In genomic region chr10:16816830-16817124, GRCh38 we compare ENCODE assay signal across 8 cellular contexts. TPM values are rescaled to one million over a fixed set of nuclear protein-coding genes. Genes with fewer than 3 reads are reported as not detected.
A peak's percentile ranks its signal among the peaks of the same experiment; 100 is the strongest.
DNase-seq lines count a peak whose midpoint lies in the region; ATAC-seq, FAIRE-seq and TF ChIP-seq lines count a peak whose summit lies in the region.

No MANE protein-coding gene starts in this region.

- peaks cover 3% of the 10 kb centered on the region for H3K9me3 Mint-ChIP-seq in activated T-cell treated with anti-CD3 and anti-CD28 coated beads, Interleukin-2, amount 50 U/mL, for 24 hours

- H3K9me3 ChIP-seq in GM12878 (replicated peaks; ENCODE audit: control insufficient read depth, insufficient read depth, low read length) (no peaks in the 10 kb centered on the region; the same call in 2 of the 3 replicates), liver (ENCODE audit: control insufficient read depth in 4 of 4, low read length in 3 of 4) (peaks cover 0 to 4% (median 0%) of the 10 kb centered on the region in 4 donors), tibial artery (no peaks in the 10 kb centered on the region)

- RAD21 ChIA-PET in GM12878 (lab: Charles Lee; ENCODE audit: unreplicated experiment), result interaction anchor here (1.0 to 1.5 kb wide), 6 partner anchors 8 to 956 kb away, joined by 3 to 6 read pairs (median 5); partner anchors contain the start of gene TRDMT1

- no peak for TF ChIP-seq EP300 in GM12878 (IDR thresholded peaks at IDR 0.05; ENCODE audit: borderline replicate concordance in 1 of 2, control insufficient read depth in 1 of 2, low read depth in 2 of 2, low read length in 2 of 2)

- 25% methylated on average over 12 of the region's 12 CpGs for WGBS in GM12878 (ENCODE audit: insufficient coverage, insufficient replicate concordance, low lambda C conversion rate, missing lambda C conversion rate)
- 10% methylated on average over 12 of the region's 12 CpGs for WGBS in liver

- no peaks in the 10 kb centered on the region; the same call in 1 of the 2 replicates for H4K20me1 ChIP-seq in GM12878 (ENCODE audit: control insufficient read depth, insufficient read depth)

- POLR2A ChIA-PET in GM12878 (lab: Charles Lee), result interaction anchor here (1.0 to 1.4 kb wide), 3 partner anchors 9 to 413 kb away, joined by 3 to 4 read pairs (median 3); no protein-coding TSS in a partner anchor

- no peak for TF ChIP-seq RAD21 in GM12878 (IDR thresholded peaks at IDR 0.05; ENCODE audit: insufficient read depth, low read depth, low read length)
- no peak for TF ChIP-seq RAD21 in liver (IDR thresholded peaks at IDR 0.05)

- no peak for TF ChIP-seq CTCF in GM12878 (IDR thresholded peaks at IDR 0.05 in 2 of 3, conservative IDR thresholded peaks at IDR 0.05 in 1 of 3; ENCODE audit: control insufficient read depth in 2 of 3, extremely low read depth in 1 of 3, insufficient read depth in 1 of 3, low read depth in 3 of 3, low read length in 3 of 3)
- no peak for TF ChIP-seq CTCF in liver (IDR thresholded peaks at IDR 0.05; ENCODE audit: low read depth, low read length, missing input control)
- no peak for TF ChIP-seq CTCF in tibial artery (IDR thresholded peaks at IDR 0.05)

- H3K27ac ChIP-seq in GM12878 (ENCODE audit: control insufficient read depth, insufficient read depth) (peak overlapping the region; percentile 59), liver (ENCODE audit: low read depth in 1 of 2, low read length in 2 of 2) (peak overlapping the region; percentile 48 to 73), tibial artery (peak overlapping the region; percentile 67 to 85)

- FAIRE-seq in GM12878 (lab: Jason Lieb, UNC), result no peak

- SMC1A ChIA-PET in GM12878 (lab: Charles Lee; ENCODE audit: uncharacterized antibody, unreplicated experiment), result interaction anchor here (0.8 to 2.8 kb wide), 5 partner anchors 8 to 230 kb away, joined by 3 to 11 read pairs (median 3); no protein-coding TSS in a partner anchor

- no peak for TF ChIP-seq POLR2A in GM12878 (IDR thresholded peaks at IDR 0.05; ENCODE audit: low read depth, low read length)

- H3K36me3 ChIP-seq in GM12878 (ENCODE audit: control insufficient read depth in 2 of 2, insufficient read depth in 2 of 2, low read length in 1 of 2), result no peaks in the 10 kb centered on the region
- no peaks in the 10 kb centered on the region for H3K36me3 ChIP-seq in liver (ENCODE audit: control insufficient read depth in 4 of 4, insufficient read depth in 3 of 4, low read depth in 1 of 4, low read length in 3 of 4)
- H3K36me3 ChIP-seq in tibial artery, result no peaks in the 10 kb centered on the region

- no peaks in the 10 kb centered on the region for H3K27me3 Mint-ChIP-seq in activated T-cell treated with anti-CD3 and anti-CD28 coated beads, Interleukin-2, amount 50 U/mL, for 24 hours

- in situ Hi-C loops in GM12878 (cut with MboI), result loop anchor here (25.0 kb wide), 1 partner anchor 1846 kb away; the partner anchor contains the start of genes ARL5B and NSUN6

- no peaks in the 10 kb centered on the region; a peak in 1 of 4 replicates for H3K27me3 ChIP-seq in GM12878 (replicated peaks in 1 of 2; ENCODE audit: control insufficient read depth in 2 of 2, insufficient read depth in 2 of 2, low read length in 1 of 2)
- H3K27me3 ChIP-seq in liver (ENCODE audit: control insufficient read depth in 4 of 4, insufficient read depth in 4 of 4, low read length in 3 of 4), result no peaks in the 10 kb centered on the region
- H3K27me3 ChIP-seq in tibial artery, result no peaks in the 10 kb centered on the region

- H3K4me2 ChIP-seq in GM12878 (ENCODE audit: control insufficient read depth, insufficient read depth), result peak overlapping the region; percentile 81

- H3K4me1 ChIP-seq in GM12878 (ENCODE audit: control insufficient read depth, insufficient read depth, low read length) (no peaks in the 10 kb centered on the region), liver (ENCODE audit: control insufficient read depth in 4 of 4, insufficient read depth in 4 of 4, low read length in 3 of 4) (peaks cover 2 to 15% (median 7%) of the 10 kb centered on the region in 4 donors), tibial artery (peaks cover 4 to 52% (median 26%) of the 10 kb centered on the region in 4 donors)

- intact Hi-C loops in GM12878 (cut with micrococcal nuclease; ENCODE audit: unreplicated experiment) (loop anchor here (5.0 kb wide), 2 partner anchors 379 to 416 kb away; partner anchors contain the start of gene PTER), tibial artery (cut with DNase I; ENCODE audit: low total_unique reads) (no loop called here)

- peak overlapping the region; percentile 81 for H3K9ac ChIP-seq in GM12878 (ENCODE audit: control insufficient read depth, insufficient read depth, low read length)
- peak overlapping the region; percentile 54 to 73 for H3K9ac ChIP-seq in liver (ENCODE audit: low read depth in 1 of 2, low read length in 2 of 2)

- CTCF ChIA-PET in GM12878 (lab: Yijun Ruan, JAX), result interaction anchor here (1.1 to 1.5 kb wide), 4 partner anchors 9 to 269 kb away, joined by 3 to 12 read pairs (median 4); no protein-coding TSS in a partner anchor

- DNase-seq in activated T-cell treated with anti-CD3 and anti-CD28 coated beads, Interleukin-2, amount 50 U/mL, for 24 hours, result no peak
- DNase-seq in activated T-cell treated with anti-CD3 and anti-CD28 coated beads for 4 hours (no peak), GM12878 (ENCODE audit: low read depth, low spot score) (no peak), tibial artery (no peak), GOT3 (lab: John Stamatoyannopoulos, UW) (no peak), NCI-H2227 treated with DMSO at 0.1 percent for 48 hours (lab: John Stamatoyannopoulos, UW) (no peak)

- no peak for ATAC-seq in GM12878
- ATAC-seq in GM19463 (IDR thresholded peaks at IDR 0.05; ENCODE audit: unreplicated experiment), result no peak

- peak overlapping the region; percentile 95 for H3K27ac Mint-ChIP-seq in activated T-cell treated with anti-CD3 and anti-CD28 coated beads, Interleukin-2, amount 50 U/mL, for 24 hours

- peak overlapping the region; percentile 81 for H2AFZ ChIP-seq in GM12878 (ENCODE audit: control insufficient read depth, low read depth, low read length)

- H3K4me3 ChIP-seq in GM12878 (peak overlapping the region; percentile 85), liver (ENCODE audit: low read depth in 1 of 3, low read length in 3 of 3) (peak overlapping the region; percentile 79 to 91 (median 88)), tibial artery (peak overlapping the region; percentile 78 to 97)

- peaks cover 31% of the 10 kb centered on the region for H3K4me1 Mint-ChIP-seq in activated T-cell treated with anti-CD3 and anti-CD28 coated beads, Interleukin-2, amount 50 U/mL, for 24 hours (ENCODE audit: low read depth)

- H3K4me3 Mint-ChIP-seq in activated T-cell treated with anti-CD3 and anti-CD28 coated beads, Interleukin-2, amount 50 U/mL, for 24 hours, result peak overlapping the region; percentile 95

- no TSS peak for BruUV-seq in GM12878 (replicated peaks; lab: Mats Ljungman, UMichigan)

- H3K79me2 ChIP-seq in GM12878 (ENCODE audit: control insufficient read depth, insufficient read depth, low read length), result peaks cover 19% of the 10 kb centered on the region

- peaks cover 34% of the 10 kb centered on the region for H3K36me3 Mint-ChIP-seq in activated T-cell treated with anti-CD3 and anti-CD28 coated beads, Interleukin-2, amount 50 U/mL, for 24 hours (ENCODE audit: low read depth)

TF ChIP-seq in GM12878, 131 proteins besides CTCF, POLR2A, EP300 and RAD21 (continues in another document):
- TF ChIP-seq ETV6 (conservative IDR thresholded peaks at IDR 0.05 in 1 of 2, IDR thresholded peaks at IDR 0.05 in 1 of 2; ENCODE audit: borderline replicate concordance in 1 of 2, low read depth in 1 of 2) (no peak), KLF5 (IDR thresholded peaks at IDR 0.05; ENCODE audit: partially characterized antibody) (no peak), DPF2 (IDR thresholded peaks at IDR 0.05) (no peak; the same call in 1 of the 2 replicates)

TF ChIP-seq in liver, 16 proteins besides CTCF, POLR2A, EP300 and RAD21:
- TF ChIP-seq FOXA2 (IDR thresholded peaks at IDR 0.05), result no peak

RNA-seq across cellular contexts. Expression of gene RSU1, which starts 0.4 kb away (rescaled TPM):
- total RNA-seq in GM12878 (2013; cell fraction: nucleolus; rRNA removed), result 18.1 and 22.4 TPM in 2 replicates
- total RNA-seq in GM12878 (2014; rRNA removed) (49.2 and 58.1 TPM in 2 replicates), GM12878 (2014; rRNA removed; fragmentation: Illumina TruSeq; extraction: Trizol) (56.1 and 62.5 TPM in 2 replicates), GM12878 (2021) (51.4 and 54.2 TPM in 2 replicates), liver (10 to 100 TPM; 19.2 to 38.2 TPM)
- 11.1 TPM for polyA plus RNA-seq in GM12878 (2011; ENCODE audit: low read depth)
- polyA plus RNA-seq in GM12878 (2011; rRNA removed) (79.5 and 81.9 TPM in 2 replicates), GM12878 (2014; fragmentation: Illumina TruSeq; extraction: Trizol) (117 and 139 TPM in 2 replicates), GM12878 (2014; fragmentation: Nextera tagmentation; extraction: Ambion mirVana) (100 to 1,000 TPM in 1 of 2 experiments, 10 to 100 TPM in 1; 80.7 to 139 TPM), GM12878 (2014; rRNA removed) (67.6 and 78.1 TPM in 2 replicates), GM12878 (2016; fragmentation: Nextera tagmentation; extraction: Ambion mirVana) (100 to 1,000 TPM; 105 to 108 TPM), liver (10 to 100 TPM; 21.4 to 34.6 TPM)
- polyA plus RNA-seq in GM12878 (2011; cell fraction: cytosol; rRNA removed), result 78.0 and 82.3 TPM in 2 replicates
- polyA plus RNA-seq in GM12878 (2011; cell fraction: nucleus; rRNA removed), result 26.6 and 31.5 TPM in 2 replicates
- polyA plus RNA-seq in GM12878 (2012), result 19.5 and 22.2 TPM in 2 replicates
- 42.9 and 53.7 TPM in 2 replicates for polyA minus RNA-seq in GM12878 (2011; rRNA and poly(A)+ RNA removed)
- 14.8 and 25.7 TPM in 2 replicates for polyA minus RNA-seq in GM12878 (2011; cell fraction: cytosol; rRNA and poly(A)+ RNA removed)
- polyA minus RNA-seq in GM12878 (2011; cell fraction: nucleus; rRNA and poly(A)+ RNA removed), result 8.6 and 13.8 TPM in 2 replicates
